ENCODE assay signal across 28 cellular contexts in the genomic region with DNA sequence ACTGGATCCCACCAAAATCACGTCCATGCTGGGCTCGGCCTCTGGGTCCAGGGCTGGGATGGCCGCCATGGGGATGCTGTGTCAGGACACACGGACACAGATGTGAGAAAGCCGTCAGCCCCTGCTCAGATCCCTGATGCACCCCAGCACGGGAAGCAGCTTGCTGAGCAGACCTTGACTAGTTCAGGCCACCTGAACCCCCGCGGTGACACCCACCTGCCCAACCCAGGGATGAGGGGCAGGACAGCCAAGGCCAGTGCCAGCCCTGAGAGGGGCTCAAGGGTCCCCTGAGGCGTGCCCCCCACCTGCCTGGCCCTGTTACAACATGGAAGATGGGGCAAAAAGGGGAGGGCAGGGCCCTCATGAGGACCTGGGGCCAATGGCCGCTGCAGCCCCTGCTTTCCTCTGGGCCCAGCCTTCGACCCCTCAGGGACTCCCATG. TPM values are rescaled to one million over a fixed set of nuclear protein-coding genes. Genes with fewer than 3 reads are reported as not detected.
"Had no signal": no experiment of that assay in that cellular context is flagged by ENCODE, and none has a peak within 500 bp of the region (broad histone marks: within the 10 kb centered on the region; RNA-seq: fewer than 3 reads in every experiment).

No MANE protein-coding gene starts in this region.

- H3K4me3 Mint-ChIP-seq: activated B cell treated with CpG ODN at 0.5 μM for 24 hours; activated naive CD8-positive, alpha-beta T cell treated with anti-CD3 and anti-CD28 coated beads, Interleukin-2, amount 50 U/mL, for 24 hours; activated T-cell treated with anti-CD3 and anti-CD28 coated beads, Interleukin-2, amount 50 U/mL, for 4 hours; natural killer cell treated with Interleukin-12 subunit alpha and Interleukin-12 subunit beta and Interleukin-15 and Interleukin-18, amount 100 ng/mL, for 72 hours; stimulated activated effector memory CD8-positive, alpha-beta T cell treated with anti-CD3 and anti-CD28 coated beads, Interleukin-12 subunit alpha, Interleukin-12 subunit beta, amount 100 ng/mL, for 72 hours had no signal

- H3K4me1 Mint-ChIP-seq: activated B cell treated with CpG ODN at 0.5 μM for 24 hours; activated naive CD8-positive, alpha-beta T cell treated with anti-CD3 and anti-CD28 coated beads, Interleukin-2, amount 50 U/mL, for 24 hours; stimulated activated effector memory CD8-positive, alpha-beta T cell treated with anti-CD3 and anti-CD28 coated beads, Interleukin-12 subunit alpha, Interleukin-12 subunit beta, amount 100 ng/mL, for 72 hours had no signal

- H3K4me1 ChIP-seq: pancreas, transverse colon, vagina had no signal

- H3K4me3 ChIP-seq: pancreas, skin epidermis, transverse colon, vagina had no signal

- H3K27ac ChIP-seq: brain microvascular endothelial cell, neutrophil, pancreas, skin epidermis, transverse colon, vagina had no signal

- H3K9me3 ChIP-seq: neutrophil, pancreas, transverse colon, vagina had no signal

- H3K27me3 Mint-ChIP-seq: activated naive CD8-positive, alpha-beta T cell treated with anti-CD3 and anti-CD28 coated beads, Interleukin-2, amount 50 U/mL, for 24 hours; natural killer cell treated with Interleukin-12 subunit alpha and Interleukin-12 subunit beta and Interleukin-15 and Interleukin-18, amount 100 ng/mL, for 72 hours had no signal

- H3K9me3 Mint-ChIP-seq: activated B cell treated with CpG ODN at 0.5 μM for 24 hours; activated naive CD8-positive, alpha-beta T cell treated with anti-CD3 and anti-CD28 coated beads, Interleukin-2, amount 50 U/mL, for 24 hours; activated T-cell treated with anti-CD3 and anti-CD28 coated beads, Interleukin-2, amount 50 U/mL, for 4 hours; natural killer cell treated with Interleukin-12 subunit alpha and Interleukin-12 subunit beta and Interleukin-15 and Interleukin-18, amount 100 ng/mL, for 72 hours; stimulated activated effector memory CD8-positive, alpha-beta T cell treated with anti-CD3 and anti-CD28 coated beads, Interleukin-12 subunit alpha, Interleukin-12 subunit beta, amount 100 ng/mL, for 72 hours had no signal

- H3K27ac Mint-ChIP-seq: activated B cell treated with CpG ODN at 0.5 μM for 24 hours; activated naive CD8-positive, alpha-beta T cell treated with anti-CD3 and anti-CD28 coated beads, Interleukin-2, amount 50 U/mL, for 24 hours; natural killer cell treated with Interleukin-12 subunit alpha and Interleukin-12 subunit beta and Interleukin-15 and Interleukin-18, amount 100 ng/mL, for 72 hours; stimulated activated effector memory CD8-positive, alpha-beta T cell treated with anti-CD3 and anti-CD28 coated beads, Interleukin-12 subunit alpha, Interleukin-12 subunit beta, amount 100 ng/mL, for 72 hours had no signal

- DNase-seq: activated B cell treated with CpG ODN at 0.5 μM for 24 hours; activated CD4-positive, alpha-beta T cell treated with anti-CD3 and anti-CD28 coated beads for 4 hours; activated CD4-positive, alpha-beta T cell treated with anti-CD3 and anti-CD28 coated beads, Interleukin-2, amount 50 U/mL, for 48 hours; activated CD8-positive, alpha-beta memory T cell treated with anti-CD3 and anti-CD28 coated beads, Interleukin-2, amount 50 U/mL, for 48 hours; activated effector memory CD4-positive, alpha-beta T cell treated with Interleukin-2 at 50 U/mL for 16 hours; activated naive CD4-positive, alpha-beta T cell treated with anti-CD3 and anti-CD28 coated beads, Interleukin-2, amount 50 U/mL, for 16 hours; activated naive CD8-positive, alpha-beta T cell treated with anti-CD3 and anti-CD28 coated beads, Interleukin-2, amount 50 U/mL, for 24 hours; activated T-cell treated with anti-CD3 and anti-CD28 coated beads, Interleukin-2, amount 50 U/mL, for 4 hours; anterior cingulate cortex; brain microvascular endothelial cell; caudate nucleus; dermis blood vessel endothelial cell; effector memory CD4-positive, alpha-beta T cell; foreskin melanocyte; hippocampal formation; stimulated activated CD4-positive, alpha-beta T cell treated with anti-CD3 and anti-CD28 coated beads, Interleukin-2, amount 100 ng/mL, for 24 hours; T1000; transverse colon had no signal

- H3K36me3 ChIP-seq: brain microvascular endothelial cell, neutrophil, pancreas, transverse colon, vagina had no signal

- H3K27me3 ChIP-seq: brain microvascular endothelial cell, neutrophil, pancreas, transverse colon, vagina had no signal

- ATAC-seq: activated naive CD8-positive, alpha-beta T cell treated with anti-CD3 and anti-CD28 coated beads, Interleukin-2, amount 50 U/mL, for 24 hours; activated T-cell treated with anti-CD3 and anti-CD28 coated beads, Interleukin-2, amount 50 U/mL, for 4 hours; esophagus mucosa; natural killer cell treated with Interleukin-12 subunit alpha and Interleukin-12 subunit beta and Interleukin-15 and Interleukin-18, amount 100 ng/mL, for 72 hours; pancreas; right cardiac atrium; stimulated activated effector memory CD8-positive, alpha-beta T cell treated with anti-CD3 and anti-CD28 coated beads, Interleukin-12 subunit alpha, Interleukin-12 subunit beta, amount 100 ng/mL, for 72 hours had no signal

- H3K36me3 Mint-ChIP-seq: natural killer cell treated with Interleukin-12 subunit alpha and Interleukin-12 subunit beta and Interleukin-15 and Interleukin-18, amount 100 ng/mL, for 72 hours; stimulated activated effector memory CD8-positive, alpha-beta T cell treated with anti-CD3 and anti-CD28 coated beads, Interleukin-12 subunit alpha, Interleukin-12 subunit beta, amount 100 ng/mL, for 72 hours had no signal

RNA-seq across cellular contexts. Expression of gene DNMT3L, which starts 0.5 kb away (rescaled TPM):
- polyA plus RNA-seq: endothelial cell of umbilical vein, pancreas, right cardiac atrium had no signal

RNA-seq across cellular contexts. Expression of gene AIRE, which starts 24.5 kb away (rescaled TPM):
- polyA plus RNA-seq: liver had no signal
